In the genomic region with DNA sequence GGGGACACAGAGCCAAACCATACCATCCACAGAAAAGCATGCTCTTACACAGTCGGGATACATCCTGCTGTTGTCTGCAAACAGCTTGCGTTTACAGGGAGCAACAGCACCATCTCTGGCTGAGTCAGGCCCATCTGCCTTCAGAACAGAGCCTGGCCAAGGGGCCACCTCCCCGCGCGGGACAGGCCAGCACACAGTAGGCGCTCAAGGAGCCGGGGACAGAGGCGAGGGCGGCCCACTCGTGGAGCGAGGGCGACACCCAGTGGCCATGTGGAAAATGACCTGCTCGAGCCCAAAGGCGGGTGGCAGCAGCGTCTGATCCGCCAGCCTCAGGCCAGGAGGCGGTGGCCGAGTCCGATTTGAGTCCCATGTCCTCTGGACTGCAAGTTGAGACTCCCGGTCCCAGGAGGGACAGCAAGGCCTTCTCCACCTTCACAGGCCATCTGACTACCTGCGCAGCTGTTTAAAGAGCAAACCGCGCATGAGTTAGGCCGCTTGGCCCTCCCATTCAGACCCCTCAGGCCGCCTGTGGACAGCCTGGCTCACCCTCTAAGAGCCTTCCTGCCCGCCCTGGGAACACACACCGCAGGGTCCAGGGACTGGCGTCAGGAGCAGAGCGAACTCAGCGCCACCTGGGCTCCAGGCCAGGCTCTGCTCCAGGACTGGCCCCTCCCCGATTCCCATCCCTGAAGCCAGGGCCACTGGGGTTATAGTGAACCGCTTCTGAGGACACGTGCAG, we compare ENCODE assay signal across 8 cellular contexts.
DNase-seq lines count a peak whose midpoint lies in the region; ATAC-seq, FAIRE-seq and TF ChIP-seq lines count a peak whose summit lies in the region.

No MANE protein-coding gene starts in this region.

- TF ChIP-seq POLR2A in H54 (IDR thresholded peaks at IDR 0.05; ENCODE audit: low read depth, low read length): no peak

- DNase-seq in H54 (ENCODE audit: insufficient read length, low spot score): peak; percentile 72
- DNase-seq in LoVo (ENCODE audit: low spot score): peak; percentile 55
- DNase-seq in central memory CD4-positive, alpha-beta T cell: peak; percentile 52
- DNase-seq in islet precursor cell: peak; percentile 92
- DNase-seq in stimulated activated CD4-positive, alpha-beta T cell treated with anti-CD3 and anti-CD28 coated beads, Interleukin-1b, Interleukin-23, amount 100 ng/mL, for 1 hour (ENCODE audit: low read depth in 2 of 2): peak; percentile 30 to 55
- DNase-seq in NCI-H1436 (lab: John Stamatoyannopoulos, UW): no peak

- FAIRE-seq in H54 (lab: Jason Lieb, UNC): no peak

- peak; percentile 62 to 77 for ATAC-seq in activated CD4-positive, CD25-positive, alpha-beta regulatory T cell treated with anti-CD3 and anti-CD28 coated beads, Interleukin-2, amount 50 U/mL, for 24 hours

- TF ChIP-seq CTCF in GM12872 (IDR thresholded peaks at IDR 0.05; ENCODE audit: insufficient read depth, low read depth, low read length): peak; percentile 92
